Comparison of ENCODE assay signal across 28 cellular contexts in the genomic region with DNA sequence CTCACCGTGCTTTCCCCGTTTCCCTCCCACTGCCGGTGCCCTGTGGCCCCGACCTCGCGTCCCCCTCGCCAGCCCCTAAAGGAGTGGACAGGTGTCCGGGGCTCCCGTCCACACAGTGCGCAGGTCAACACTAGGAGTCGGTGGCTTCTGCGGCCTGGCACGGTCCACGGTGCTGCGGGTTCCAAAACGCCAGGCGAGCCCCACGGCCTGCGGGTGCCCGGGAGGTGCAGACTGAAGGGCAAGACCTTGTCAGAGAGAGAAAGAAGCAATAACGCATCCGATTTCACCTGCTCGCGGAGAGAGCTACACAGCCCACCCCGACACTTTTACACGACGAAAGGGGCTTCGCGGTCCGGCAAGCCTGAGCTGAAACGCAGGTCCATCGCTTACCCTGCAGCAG.
"Had no signal": no experiment of that assay in that cellular context is flagged by ENCODE, and none has a peak within 500 bp of the region (broad histone marks: within the 10 kb centered on the region; RNA-seq: fewer than 3 reads in every experiment).

No MANE protein-coding gene starts in this region.

- H3K4me3 Mint-ChIP-seq: activated CD4-positive, alpha-beta T cell treated with anti-CD3 and anti-CD28 coated beads for 36 hours; activated CD4-positive, alpha-beta T cell treated with anti-CD3 and anti-CD28 coated beads, Interleukin-2, amount 10 ng/mL, durations not matched to agents 7 days and 5 days; activated CD8-positive, alpha-beta T cell treated with anti-CD3 and anti-CD28 coated beads for 36 hours; activated naive CD8-positive, alpha-beta T cell; activated T-cell treated with anti-CD3 and anti-CD28 coated beads, Interleukin-2, amount 50 U/mL, for 4 hours; activated T-helper 17 cell treated with anti-CD3 and anti-CD28 coated beads, Interleukin-2, amount 50 U/mL, for 72 hours; T-helper 17 cell; T-helper 2 cell treated with Interferon-gamma antibody and Interleukin-4, amounts not matched to agents 5 μg/mL and 100 μg/mL, for 36 hours had no signal

- ATAC-seq: activated CD4-positive, alpha-beta T cell treated with anti-CD3 and anti-CD28 coated beads for 36 hours; activated CD8-positive, alpha-beta T cell treated with anti-CD3 and anti-CD28 coated beads for 36 hours; activated T-cell treated with anti-CD3 and anti-CD28 coated beads, Interleukin-2, amount 50 U/mL, for 4 hours; activated T-helper 17 cell treated with anti-CD3 and anti-CD28 coated beads, Interleukin-2, amount 50 U/mL, for 72 hours; body of pancreas; foreskin keratinocyte; gastrocnemius medialis; T-helper 17 cell had no signal

- H3K9me3 Mint-ChIP-seq: activated T-helper 17 cell treated with anti-CD3 and anti-CD28 coated beads, Interleukin-2, amount 50 U/mL, for 72 hours had no signal

- H3K4me1 ChIP-seq: body of pancreas, esophagus muscularis mucosa, foreskin keratinocyte, gastrocnemius medialis, heart left ventricle had no signal

- DNase-seq: activated CD4-positive, alpha-beta T cell treated with anti-CD3 and anti-CD28 coated beads for 36 hours; activated CD4-positive, alpha-beta T cell treated with anti-CD3 and anti-CD28 coated beads, Interleukin-2, amount 10 ng/mL, durations not matched to agents 7 days and 5 days; activated CD4-positive, alpha-beta T cell treated with anti-CD3 and anti-CD28 coated beads, Interleukin-2, amount 50 U/mL, for 48 hours; activated CD4-positive, CD25-positive, alpha-beta regulatory T cell; activated CD4-positive, CD25-positive, alpha-beta regulatory T cell treated with anti-CD3 and anti-CD28 coated beads, Interleukin-2, amount 50 U/mL, for 72 hours; activated CD8-positive, alpha-beta memory T cell treated with anti-CD3 and anti-CD28 coated beads for 24 hours; activated CD8-positive, alpha-beta T cell treated with anti-CD3 and anti-CD28 coated beads for 36 hours; activated effector memory CD4-positive, alpha-beta T cell treated with Interleukin-2 at 50 U/mL for 16 hours; activated gamma-delta T cell treated with Interleukin-2 at 50 U/mL for 16 hours; activated naive CD4-positive, alpha-beta T cell treated with anti-CD3 and anti-CD28 coated beads, Interleukin-2, amount 50 U/mL, for 16 hours; activated naive CD4-positive, alpha-beta T cell treated with Interleukin-2 at 50 U/mL for 16 hours; activated T-cell treated with anti-CD3 and anti-CD28 coated beads, Interleukin-2, amount 50 U/mL, for 4 hours; amniotic stem cell; anterior cingulate cortex; body of pancreas; caudate nucleus; effector CD8-positive, alpha-beta T cell; foreskin keratinocyte; gastrocnemius medialis; glutamatergic neuron; heart left ventricle; T-helper 1 cell; T-helper 17 cell; T1000 had no signal

- H3K36me3 Mint-ChIP-seq: activated naive CD8-positive, alpha-beta T cell had no signal

- H3K27me3 Mint-ChIP-seq: activated CD4-positive, alpha-beta T cell treated with anti-CD3 and anti-CD28 coated beads for 36 hours; activated CD4-positive, alpha-beta T cell treated with anti-CD3 and anti-CD28 coated beads, Interleukin-2, amount 10 ng/mL, durations not matched to agents 7 days and 5 days; activated CD8-positive, alpha-beta T cell treated with anti-CD3 and anti-CD28 coated beads for 36 hours; activated T-helper 17 cell treated with anti-CD3 and anti-CD28 coated beads, Interleukin-2, amount 50 U/mL, for 72 hours; T-helper 17 cell had no signal

- H3K27ac ChIP-seq: body of pancreas, esophagus muscularis mucosa, foreskin keratinocyte, gastrocnemius medialis, heart left ventricle had no signal

- H3K27me3 ChIP-seq: body of pancreas, foreskin keratinocyte had no signal

- H3K4me1 Mint-ChIP-seq: activated CD4-positive, alpha-beta T cell treated with anti-CD3 and anti-CD28 coated beads for 36 hours; activated CD4-positive, alpha-beta T cell treated with anti-CD3 and anti-CD28 coated beads, Interleukin-2, amount 10 ng/mL, durations not matched to agents 7 days and 5 days; T-helper 17 cell had no signal

- H3K9me3 ChIP-seq: body of pancreas, gastrocnemius medialis had no signal

- H3K27ac Mint-ChIP-seq: activated CD4-positive, alpha-beta T cell treated with anti-CD3 and anti-CD28 coated beads for 36 hours; activated CD4-positive, alpha-beta T cell treated with anti-CD3 and anti-CD28 coated beads, Interleukin-2, amount 10 ng/mL, durations not matched to agents 7 days and 5 days; activated CD8-positive, alpha-beta T cell treated with anti-CD3 and anti-CD28 coated beads for 36 hours; activated naive CD8-positive, alpha-beta T cell; activated T-helper 17 cell treated with anti-CD3 and anti-CD28 coated beads, Interleukin-2, amount 50 U/mL, for 72 hours; T-helper 17 cell; T-helper 2 cell treated with Interferon-gamma antibody and Interleukin-4, amounts not matched to agents 5 μg/mL and 100 μg/mL, for 36 hours had no signal

- H3K4me3 ChIP-seq: body of pancreas, esophagus muscularis mucosa, gastrocnemius medialis, heart left ventricle had no signal

- H3K36me3 ChIP-seq: esophagus muscularis mucosa, gastrocnemius medialis, heart left ventricle had no signal
